ENCODE assay signal across 25 cellular contexts in genomic region chr9:17750285-17750684, GRCh38.
"Had no signal": no experiment of that assay in that cellular context is flagged by ENCODE, and none has a peak within 500 bp of the region (broad histone marks: within the 10 kb centered on the region; RNA-seq: fewer than 3 reads in every experiment).

No MANE protein-coding gene starts in this region.

- H3K27me3 ChIP-seq: dorsolateral prefrontal cortex, gastrocnemius medialis, right atrium auricular region, stomach, thyroid gland, vagina had no signal

- H3K36me3 ChIP-seq: gastrocnemius medialis, lower lobe of right lung, prostate gland, right atrium auricular region, stomach, thyroid gland, vagina had no signal

- H3K4me3 Mint-ChIP-seq: endodermal cell; natural killer cell; neural crest cell; stimulated activated effector memory CD8-positive, alpha-beta T cell treated with anti-CD3 and anti-CD28 coated beads, Interleukin-12 subunit alpha, Interleukin-12 subunit beta, amount 100 ng/mL, for 72 hours had no signal

- DNase-seq: effector CD4-positive, alpha-beta T cell; endodermal cell; foreskin fibroblast; gastrocnemius medialis; head of caudate nucleus; left ventricle myocardium superior; lower lobe of right lung; natural killer cell; stimulated activated CD4-positive, alpha-beta T cell treated with anti-CD3 and anti-CD28 coated beads, Interleukin-2, amount 100 ng/mL, for 24 hours; stimulated activated CD4-positive, alpha-beta T cell treated with anti-CD3 and anti-CD28 coated beads, Interleukin-4, amount 100 ng/mL, for 24 hours; stimulated activated naive CD4-positive, alpha-beta T cell treated with Interleukin-2 at 50 U/mL for 16 hours; stomach; thyroid gland; trophoblast cell had no signal

- ATAC-seq: esophagus mucosa; gastrocnemius medialis; left ventricle myocardium superior; lower lobe of right lung; natural killer cell; sciatic nerve; stimulated activated effector memory CD8-positive, alpha-beta T cell treated with anti-CD3 and anti-CD28 coated beads, Interleukin-12 subunit alpha, Interleukin-12 subunit beta, amount 100 ng/mL, for 72 hours had no signal

- H3K4me1 Mint-ChIP-seq: natural killer cell; neural crest cell; stimulated activated effector memory CD8-positive, alpha-beta T cell treated with anti-CD3 and anti-CD28 coated beads, Interleukin-12 subunit alpha, Interleukin-12 subunit beta, amount 100 ng/mL, for 72 hours had no signal

- H3K27ac Mint-ChIP-seq: endodermal cell; natural killer cell; stimulated activated effector memory CD8-positive, alpha-beta T cell treated with anti-CD3 and anti-CD28 coated beads, Interleukin-12 subunit alpha, Interleukin-12 subunit beta, amount 100 ng/mL, for 72 hours had no signal

- H3K27ac ChIP-seq: epithelial cell of prostate, gastrocnemius medialis, lower lobe of right lung, prostate gland, right atrium auricular region, stomach, thyroid gland, vagina had no signal

- H3K4me3 ChIP-seq: gastrocnemius medialis, lower lobe of right lung, prostate gland, right atrium auricular region, smooth muscle cell, stomach, thyroid gland, vagina had no signal

- H3K4me1 ChIP-seq: gastrocnemius medialis, lower lobe of right lung, prostate gland, right atrium auricular region, stomach, thyroid gland, vagina had no signal

- H3K36me3 Mint-ChIP-seq: natural killer cell; stimulated activated effector memory CD8-positive, alpha-beta T cell treated with anti-CD3 and anti-CD28 coated beads, Interleukin-12 subunit alpha, Interleukin-12 subunit beta, amount 100 ng/mL, for 72 hours had no signal

- H3K4me2 ChIP-seq: smooth muscle cell had no signal

- FAIRE-seq: keratinocyte had no signal
